In the genomic region with DNA sequence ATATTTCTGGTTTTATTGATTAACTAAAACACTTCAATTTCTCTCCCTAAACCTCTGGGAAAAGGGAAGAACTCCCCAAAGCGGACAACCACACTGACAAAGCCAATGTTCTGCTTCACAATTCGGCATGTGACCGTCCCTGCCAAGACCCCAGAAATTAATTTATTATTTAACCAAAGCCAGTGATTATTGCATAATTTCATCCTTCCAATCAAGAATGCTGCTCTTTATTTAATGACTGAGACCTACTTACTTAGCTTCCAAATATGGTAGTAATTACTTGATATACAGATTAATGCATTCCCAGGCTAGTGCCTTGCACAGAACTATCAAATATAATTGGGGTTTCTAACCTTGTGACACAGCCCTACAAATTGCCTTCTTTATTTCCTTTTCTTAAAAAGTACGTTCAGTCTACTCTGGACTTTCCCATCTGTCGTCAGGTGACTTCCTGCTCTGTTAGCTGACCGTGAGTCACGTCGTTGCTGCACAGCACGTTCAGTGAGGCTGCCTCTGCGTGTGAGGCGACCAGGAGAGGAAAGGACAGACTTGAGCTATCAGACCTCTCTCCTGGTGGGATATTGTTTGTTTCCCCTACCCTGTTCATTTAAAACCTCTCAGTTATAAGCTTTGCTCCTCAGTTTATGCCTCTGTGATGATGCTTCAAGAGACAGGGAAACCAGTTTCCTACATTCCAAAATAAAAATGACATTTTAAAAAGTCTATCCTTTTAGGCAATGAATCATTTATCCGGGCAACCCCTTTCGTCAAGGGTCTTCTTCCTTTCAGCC, we compare ENCODE assay signal across 1 cellular context.
TF ChIP-seq lines count a peak whose summit lies in the region.

No MANE protein-coding gene starts in this region.

TF ChIP-seq in K562, 482 proteins besides CTCF, POLR2A, EP300 and RAD21 (continued from another document and continues in another):
- TF ChIP-seq ZNF511 (CRISPR knock-in tag; IDR thresholded peaks at IDR 0.05) (no peak), NFXL1 (CRISPR knock-in tag; IDR thresholded peaks at IDR 0.05) (no peak), PHB (CRISPR knock-in tag; IDR thresholded peaks at IDR 0.05) (no peak), RBM14 (IDR thresholded peaks at IDR 0.05; ENCODE audit: borderline replicate concordance, insufficient read depth, low read depth, low read length) (no peak), NFE2 (IDR thresholded peaks at IDR 0.05; ENCODE audit: low read depth) (no peak), REST (CRISPR knock-in tag; IDR thresholded peaks at IDR 0.05; ENCODE audit: low read depth) (no peak), BCL6 (CRISPR knock-in tag; IDR thresholded peaks at IDR 0.05) (no peak), POLR3G (IDR thresholded peaks at IDR 0.05; ENCODE audit: extremely low read depth, insufficient read length, insufficient replicate concordance) (no peak), RBM34 (IDR thresholded peaks at IDR 0.05; ENCODE audit: borderline replicate concordance, insufficient read depth, low read length) (no peak), SAP30 (IDR thresholded peaks at IDR 0.05; ENCODE audit: borderline replicate concordance, insufficient read depth, low read depth, low read length, poor library complexity, severe bottlenecking) (no peak), BRD9 (IDR thresholded peaks at IDR 0.05; ENCODE audit: low read depth, partially characterized antibody) (peak; percentile 98), DLX4 (CRISPR knock-in tag; IDR thresholded peaks at IDR 0.05) (no peak), ZKSCAN3 (CRISPR knock-in tag; IDR thresholded peaks at IDR 0.05) (no peak), RBM25 (IDR thresholded peaks at IDR 0.05; ENCODE audit: low read depth, low read length, severe bottlenecking) (no peak), ZNF121 (CRISPR knock-in tag; conservative IDR thresholded peaks at IDR 0.05) (no peak), HDAC3 (IDR thresholded peaks at IDR 0.05; ENCODE audit: borderline replicate concordance, partially characterized antibody) (no peak), VEZF1 (CRISPR knock-in tag; IDR thresholded peaks at IDR 0.05) (no peak; the same call in 1 of the 2 replicates), SRSF1 (IDR thresholded peaks at IDR 0.05; ENCODE audit: low read depth, low read length) (no peak), ZSCAN29 (IDR thresholded peaks at IDR 0.05) (no peak), THRB (CRISPR knock-in tag; conservative IDR thresholded peaks at IDR 0.05) (no peak), NCOA1 (IDR thresholded peaks at IDR 0.05; ENCODE audit: low read depth) (0 out of 2 replicates have a peak, but pooled peaks have one; percentile 36), GATA2 (CRISPR knock-in tag; IDR thresholded peaks at IDR 0.05) (no peak), PRDM10 (IDR thresholded peaks at IDR 0.05; ENCODE audit: partially characterized antibody) (peak; percentile 74), HMGN3 (IDR thresholded peaks at IDR 0.05; ENCODE audit: borderline replicate concordance, extremely low read depth, insufficient read length, low read depth, low read length) (no peak), HSF4 (CRISPR knock-in tag; IDR thresholded peaks at IDR 0.05; ENCODE audit: borderline replicate concordance) (no peak), FOXA1 (IDR thresholded peaks at IDR 0.05; ENCODE audit: borderline replicate concordance) (no peak), SMAD2 (IDR thresholded peaks at IDR 0.05; ENCODE audit: low read depth, low read length) (no peak), BHLHE40 (IDR thresholded peaks at IDR 0.05; ENCODE audit: low read length) (peak; percentile 100), ZNF561 (CRISPR knock-in tag; conservative IDR thresholded peaks at IDR 0.05) (no peak)
- TF ChIP-seq, protein P1, sequence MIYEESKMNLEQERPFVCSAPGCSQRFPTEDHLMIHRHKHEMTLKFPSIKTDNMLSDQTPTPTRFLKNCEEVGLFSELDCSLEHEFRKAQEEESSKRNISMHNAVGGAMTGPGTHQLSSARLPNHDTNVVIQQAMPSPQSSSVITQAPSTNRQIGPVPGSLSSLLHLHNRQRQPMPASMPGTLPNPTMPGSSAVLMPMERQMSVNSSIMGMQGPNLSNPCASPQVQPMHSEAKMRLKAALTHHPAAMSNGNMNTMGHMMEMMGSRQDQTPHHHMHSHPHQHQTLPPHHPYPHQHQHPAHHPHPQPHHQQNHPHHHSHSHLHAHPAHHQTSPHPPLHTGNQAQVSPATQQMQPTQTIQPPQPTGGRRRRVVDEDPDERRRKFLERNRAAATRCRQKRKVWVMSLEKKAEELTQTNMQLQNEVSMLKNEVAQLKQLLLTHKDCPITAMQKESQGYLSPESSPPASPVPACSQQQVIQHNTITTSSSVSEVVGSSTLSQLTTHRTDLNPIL (CRISPR knock-in tag; IDR thresholded peaks at IDR 0.05), result no peak
- TF ChIP-seq, protein P2, sequence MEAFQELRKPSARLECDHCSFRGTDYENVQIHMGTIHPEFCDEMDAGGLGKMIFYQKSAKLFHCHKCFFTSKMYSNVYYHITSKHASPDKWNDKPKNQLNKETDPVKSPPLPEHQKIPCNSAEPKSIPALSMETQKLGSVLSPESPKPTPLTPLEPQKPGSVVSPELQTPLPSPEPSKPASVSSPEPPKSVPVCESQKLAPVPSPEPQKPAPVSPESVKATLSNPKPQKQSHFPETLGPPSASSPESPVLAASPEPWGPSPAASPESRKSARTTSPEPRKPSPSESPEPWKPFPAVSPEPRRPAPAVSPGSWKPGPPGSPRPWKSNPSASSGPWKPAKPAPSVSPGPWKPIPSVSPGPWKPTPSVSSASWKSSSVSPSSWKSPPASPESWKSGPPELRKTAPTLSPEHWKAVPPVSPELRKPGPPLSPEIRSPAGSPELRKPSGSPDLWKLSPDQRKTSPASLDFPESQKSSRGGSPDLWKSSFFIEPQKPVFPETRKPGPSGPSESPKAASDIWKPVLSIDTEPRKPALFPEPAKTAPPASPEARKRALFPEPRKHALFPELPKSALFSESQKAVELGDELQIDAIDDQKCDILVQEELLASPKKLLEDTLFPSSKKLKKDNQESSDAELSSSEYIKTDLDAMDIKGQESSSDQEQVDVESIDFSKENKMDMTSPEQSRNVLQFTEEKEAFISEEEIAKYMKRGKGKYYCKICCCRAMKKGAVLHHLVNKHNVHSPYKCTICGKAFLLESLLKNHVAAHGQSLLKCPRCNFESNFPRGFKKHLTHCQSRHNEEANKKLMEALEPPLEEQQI (IDR thresholded peaks at IDR 0.05), result peak; percentile 52; the same call in 1 of the 2 replicates
- TF ChIP-seq, protein P3, sequence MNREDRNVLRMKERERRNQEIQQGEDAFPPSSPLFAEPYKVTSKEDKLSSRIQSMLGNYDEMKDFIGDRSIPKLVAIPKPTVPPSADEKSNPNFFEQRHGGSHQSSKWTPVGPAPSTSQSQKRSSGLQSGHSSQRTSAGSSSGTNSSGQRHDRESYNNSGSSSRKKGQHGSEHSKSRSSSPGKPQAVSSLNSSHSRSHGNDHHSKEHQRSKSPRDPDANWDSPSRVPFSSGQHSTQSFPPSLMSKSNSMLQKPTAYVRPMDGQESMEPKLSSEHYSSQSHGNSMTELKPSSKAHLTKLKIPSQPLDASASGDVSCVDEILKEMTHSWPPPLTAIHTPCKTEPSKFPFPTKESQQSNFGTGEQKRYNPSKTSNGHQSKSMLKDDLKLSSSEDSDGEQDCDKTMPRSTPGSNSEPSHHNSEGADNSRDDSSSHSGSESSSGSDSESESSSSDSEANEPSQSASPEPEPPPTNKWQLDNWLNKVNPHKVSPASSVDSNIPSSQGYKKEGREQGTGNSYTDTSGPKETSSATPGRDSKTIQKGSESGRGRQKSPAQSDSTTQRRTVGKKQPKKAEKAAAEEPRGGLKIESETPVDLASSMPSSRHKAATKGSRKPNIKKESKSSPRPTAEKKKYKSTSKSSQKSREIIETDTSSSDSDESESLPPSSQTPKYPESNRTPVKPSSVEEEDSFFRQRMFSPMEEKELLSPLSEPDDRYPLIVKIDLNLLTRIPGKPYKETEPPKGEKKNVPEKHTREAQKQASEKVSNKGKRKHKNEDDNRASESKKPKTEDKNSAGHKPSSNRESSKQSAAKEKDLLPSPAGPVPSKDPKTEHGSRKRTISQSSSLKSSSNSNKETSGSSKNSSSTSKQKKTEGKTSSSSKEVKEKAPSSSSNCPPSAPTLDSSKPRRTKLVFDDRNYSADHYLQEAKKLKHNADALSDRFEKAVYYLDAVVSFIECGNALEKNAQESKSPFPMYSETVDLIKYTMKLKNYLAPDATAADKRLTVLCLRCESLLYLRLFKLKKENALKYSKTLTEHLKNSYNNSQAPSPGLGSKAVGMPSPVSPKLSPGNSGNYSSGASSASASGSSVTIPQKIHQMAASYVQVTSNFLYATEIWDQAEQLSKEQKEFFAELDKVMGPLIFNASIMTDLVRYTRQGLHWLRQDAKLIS (CRISPR knock-in tag; IDR thresholded peaks at IDR 0.05), result no peak
- TF ChIP-seq, protein P4, sequence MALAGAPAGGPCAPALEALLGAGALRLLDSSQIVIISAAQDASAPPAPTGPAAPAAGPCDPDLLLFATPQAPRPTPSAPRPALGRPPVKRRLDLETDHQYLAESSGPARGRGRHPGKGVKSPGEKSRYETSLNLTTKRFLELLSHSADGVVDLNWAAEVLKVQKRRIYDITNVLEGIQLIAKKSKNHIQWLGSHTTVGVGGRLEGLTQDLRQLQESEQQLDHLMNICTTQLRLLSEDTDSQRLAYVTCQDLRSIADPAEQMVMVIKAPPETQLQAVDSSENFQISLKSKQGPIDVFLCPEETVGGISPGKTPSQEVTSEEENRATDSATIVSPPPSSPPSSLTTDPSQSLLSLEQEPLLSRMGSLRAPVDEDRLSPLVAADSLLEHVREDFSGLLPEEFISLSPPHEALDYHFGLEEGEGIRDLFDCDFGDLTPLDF (CRISPR knock-in tag; IDR thresholded peaks at IDR 0.05), result no peak
